Comparison of ENCODE assay signal across 16 cellular contexts in genomic region chr17:58416396-58416795, GRCh38. TPM values are rescaled to one million over a fixed set of nuclear protein-coding genes. Genes with fewer than 3 reads are reported as not detected.
DNase-seq lines count a peak whose midpoint lies in the region; ATAC-seq, FAIRE-seq and TF ChIP-seq lines count a peak whose summit lies in the region.
"Had no signal": no experiment of that assay in that cellular context is flagged by ENCODE, and none has a peak within 500 bp of the region (broad histone marks: within the 10 kb centered on the region; RNA-seq: fewer than 3 reads in every experiment).

No MANE protein-coding gene starts in this region.

- no peak overlapping the region for H4K8ac ChIP-seq in H9 (replicated peaks; ENCODE audit: insufficient read length, low read depth, low read length)

- H3K27ac ChIP-seq in H9 (ENCODE audit: insufficient read length, low read depth, low read length) (no peak overlapping the region), hepatocyte (peak overlapping the region; percentile 89), prostate gland (peak overlapping the region; percentile 81 to 84)

- H2AK5ac ChIP-seq in H9 (ENCODE audit: insufficient read length, low read length) = no peak overlapping the region

- no peaks in the 10 kb centered on the region for H3K9me3 ChIP-seq in H9 (ENCODE audit: control insufficient read depth, low read depth, low read length)
- H3K9me3 ChIP-seq in hepatocyte (ENCODE audit: low read depth) = no peaks in the 10 kb centered on the region
- no peaks in the 10 kb centered on the region for H3K9me3 ChIP-seq in prostate gland
- H3K9me3 ChIP-seq: SK-N-SH had no signal

- H3K4me1 ChIP-seq in H9 (ENCODE audit: insufficient read depth, low read length) (no peaks in the 10 kb centered on the region), hepatocyte (ENCODE audit: insufficient read depth) (no peaks in the 10 kb centered on the region), prostate gland (replicated peaks) (no peaks in the 10 kb centered on the region)

- no peak overlapping the region for H2BK5ac ChIP-seq in H9 (ENCODE audit: insufficient read length, low read length)

- H3K4me2 ChIP-seq in H9 (ENCODE audit: insufficient read depth, insufficient read length, low read length) (peak overlapping the region; percentile 65), hepatocyte (peak overlapping the region; percentile 71)

- H3K4ac ChIP-seq in H9 (ENCODE audit: low read depth, low read length) = no peak overlapping the region

- DNase-seq in H9 (no peak), WTC11 (ENCODE audit: low spot score) (no peak), hepatocyte (ENCODE audit: low spot score) (no peak), prostate gland (ENCODE audit: low spot score) (no peak), erythroblast (lab: John Stamatoyannopoulos, UW) (no peak), urothelium cell line (ENCODE audit: low spot score) (no peak)
- no peak for DNase-seq in activated CD4-positive, CD25-positive, alpha-beta regulatory T cell (lab: John Stamatoyannopoulos, UW)
- DNase-seq in activated CD4-positive, alpha-beta memory T cell treated with anti-CD3 and anti-CD28 coated beads for 36 hours = no peak
- DNase-seq: activated CD4-positive, alpha-beta T cell treated with anti-CD3 and anti-CD28 coated beads for 36 hours; CD4-positive, CD25-positive, alpha-beta regulatory T cell; NCI-H774; nucleus accumbens; SK-N-SH; stimulated activated CD4-positive, alpha-beta T cell treated with anti-CD3 and anti-CD28 coated beads, Interleukin-1b, Interleukin-23, amount 100 ng/mL, for 48 hours; stimulated activated naive CD4-positive, alpha-beta T cell treated with Interleukin-2 at 50 U/mL for 16 hours had no signal

- WGBS in H9 (ENCODE audit: extremely low coverage, insufficient read length, low lambda C conversion rate) = no CpG with 5 or more reads among the region's 4 CpGs
- WGBS in hepatocyte (ENCODE audit: low lambda C conversion rate, missing lambda C conversion rate) = 44% methylated on average over 4 of the region's 4 CpGs
- 32% methylated on average over 4 of the region's 4 CpGs for WGBS in prostate gland

- H3K79me1 ChIP-seq in H9 (ENCODE audit: insufficient read depth, low read depth, low read length, poor library complexity, severe bottlenecking) = no peaks in the 10 kb centered on the region

- H3K4me3 ChIP-seq in hepatocyte = peak overlapping the region; percentile 62
- peak overlapping the region; percentile 37 to 40 for H3K4me3 ChIP-seq in prostate gland

- H3K79me2 ChIP-seq in H9 (ENCODE audit: insufficient read depth, low read length) (no peaks in the 10 kb centered on the region), hepatocyte (peaks cover 56% of the 10 kb centered on the region)

- H3K36me3 Mint-ChIP-seq in H9 (ENCODE audit: insufficient read depth in 1 of 3, low read depth in 3 of 3) (no peaks in the 10 kb centered on the region), WTC11 (no peaks in the 10 kb centered on the region)
- no peaks in the 10 kb centered on the region for H3K36me3 Mint-ChIP-seq in activated CD4-positive, alpha-beta memory T cell treated with anti-CD3 and anti-CD28 coated beads for 36 hours
- H3K36me3 Mint-ChIP-seq: CD4-positive, CD25-positive, alpha-beta regulatory T cell had no signal

- ATAC-seq in WTC11 = no peak
- ATAC-seq: activated CD4-positive, alpha-beta T cell treated with anti-CD3 and anti-CD28 coated beads for 36 hours; activated T-helper 17 cell treated with anti-CD3 and anti-CD28 coated beads, Interleukin-2, amount 50 U/mL, for 72 hours had no signal

- no peaks in the 10 kb centered on the region for H4K20me1 ChIP-seq in H9 (ENCODE audit: control insufficient read depth, insufficient read depth, insufficient read length)
- no peaks in the 10 kb centered on the region for H4K20me1 ChIP-seq in hepatocyte (ENCODE audit: insufficient read depth, poor library complexity, severe bottlenecking)

- no peak overlapping the region for H2BK12ac ChIP-seq in H9 (ENCODE audit: insufficient read length, low read depth, low read length)

- H3K23ac ChIP-seq in H9 (ENCODE audit: insufficient read length, low read depth, low read length) = no peak overlapping the region

- H3T11ph ChIP-seq in H9 (ENCODE audit: low read length) = no peak overlapping the region

- CTCF ChIA-PET in WTC11 (lab: Charles Lee) = interaction anchor here (0.7 to 2.8 kb wide), 20 partner anchors 8 to 217 kb away, joined by 3 to 75 read pairs (median 10); partner anchors contain the start of genes HSF5 and SUPT4H1
- CTCF ChIA-PET in activated CD4-positive, alpha-beta memory T cell treated with anti-CD3 and anti-CD28 coated beads for 36 hours (lab: Charles Lee) = interaction anchor here (0.6 to 10.3 kb wide), 7 partner anchors 10 to 112 kb away, joined by 3 to 133 read pairs (median 10); partner anchors contain the start of genes SUPT4H1 and TSPOAP1

- no peak overlapping the region for H2BK20ac ChIP-seq in H9 (ENCODE audit: low read depth, low read length, poor library complexity, severe bottlenecking)

- H3K36me3 ChIP-seq in hepatocyte (replicated peaks; ENCODE audit: insufficient read depth, low read depth) (no peaks in the 10 kb centered on the region), prostate gland (no peaks in the 10 kb centered on the region)

- H3K4me1 Mint-ChIP-seq in H9 (peaks cover 25 to 29% of the 10 kb centered on the region in 2 experiments), WTC11 (peaks cover 26% of the 10 kb centered on the region)
- peaks cover 32% of the 10 kb centered on the region for H3K4me1 Mint-ChIP-seq in activated CD4-positive, alpha-beta memory T cell treated with anti-CD3 and anti-CD28 coated beads for 36 hours (ENCODE audit: low read depth)

- no peak overlapping the region for H2AFZ ChIP-seq in H9 (ENCODE audit: low read length)
- H2AFZ ChIP-seq in hepatocyte = no peak overlapping the region

- H3K23me2 ChIP-seq in H9 (ENCODE audit: insufficient read length, low read depth, low read length, poor library complexity, severe bottlenecking) = peaks cover 4% of the 10 kb centered on the region

- no peak overlapping the region for H2BK120ac ChIP-seq in H9 (ENCODE audit: low read depth, low read length, poor library complexity, severe bottlenecking)

- no peak overlapping the region for H3K56ac ChIP-seq in H9 (ENCODE audit: insufficient read length, low read depth, low read length)

- H3K9ac ChIP-seq in H9 (ENCODE audit: extremely low read depth, insufficient read length, low read length) = no peak overlapping the region
- H3K9ac ChIP-seq: SK-N-SH had no signal

- intact Hi-C loops in prostate gland (cut with DNase I) = loop anchor here (5.0 kb wide), 3 partner anchors 64 to 169 kb away; partner anchors contain the start of gene SUPT4H1
- intact Hi-C loops in activated CD4-positive, alpha-beta memory T cell treated with anti-CD3 and anti-CD28 coated beads for 36 hours (cut with micrococcal nuclease) = loop anchor here (2.0 to 5.0 kb wide), 2 partner anchors 34 to 114 kb away; no protein-coding TSS in a partner anchor

- no peak overlapping the region for H4K5ac ChIP-seq in H9 (ENCODE audit: insufficient read length, low read depth, low read length)

- H3K27me3 Mint-ChIP-seq in H9 (ENCODE audit: low read depth) (peaks cover 10% of the 10 kb centered on the region; the same call in 1 of the 2 replicates), WTC11 (ENCODE audit: low read depth) (peaks cover 6% of the 10 kb centered on the region)
- H3K27me3 Mint-ChIP-seq in activated CD4-positive, alpha-beta memory T cell treated with anti-CD3 and anti-CD28 coated beads for 36 hours = no peaks in the 10 kb centered on the region
- H3K27me3 Mint-ChIP-seq: activated CD4-positive, alpha-beta T cell treated with anti-CD3 and anti-CD28 coated beads for 36 hours; activated T-helper 17 cell treated with anti-CD3 and anti-CD28 coated beads, Interleukin-2, amount 50 U/mL, for 72 hours; CD4-positive, CD25-positive, alpha-beta regulatory T cell had no signal

- H3K14ac ChIP-seq in H9 (ENCODE audit: insufficient read depth, low read length) = no peak overlapping the region

- no peaks in the 10 kb centered on the region for H3K9me2 ChIP-seq in hepatocyte (replicated peaks; ENCODE audit: insufficient read depth)
- H3K9me2 ChIP-seq: SK-N-SH had no signal

- no peak for TF ChIP-seq POLR2A in prostate gland (IDR thresholded peaks at IDR 0.05)
- no peak for TF ChIP-seq POLR2A in erythroblast (IDR thresholded peaks at IDR 0.05; ENCODE audit: low read length)

- POLR2A ChIA-PET in WTC11 (lab: Charles Lee) = interaction anchor here (1.5 to 2.0 kb wide), 4 partner anchors 64 to 99 kb away, joined by 5 to 29 read pairs (median 11); partner anchors contain the start of gene SUPT4H1
- POLR2A ChIA-PET in activated CD4-positive, alpha-beta memory T cell treated with anti-CD3 and anti-CD28 coated beads for 36 hours (lab: Charles Lee) = interaction anchor here (1.0 to 2.2 kb wide), 4 partner anchors 64 to 104 kb away, joined by 3 to 22 read pairs (median 9); partner anchors contain the start of gene SUPT4H1

- H4K91ac ChIP-seq in H9 (ENCODE audit: insufficient read length, low read depth, low read length) = no peak overlapping the region

- H3K27ac Mint-ChIP-seq in H9 (no peak overlapping the region), WTC11 (no peak overlapping the region)
- no peak overlapping the region for H3K27ac Mint-ChIP-seq in activated CD4-positive, alpha-beta memory T cell treated with anti-CD3 and anti-CD28 coated beads for 36 hours

- H3K27me3 ChIP-seq in H9 (ENCODE audit: insufficient read depth, low read length) (no peaks in the 10 kb centered on the region), hepatocyte (no peaks in the 10 kb centered on the region), prostate gland (replicated peaks; ENCODE audit: insufficient read depth) (no peaks in the 10 kb centered on the region)

- H3K9me3 Mint-ChIP-seq in H9 (no peaks in the 10 kb centered on the region), WTC11 (no peaks in the 10 kb centered on the region)
- H3K9me3 Mint-ChIP-seq in activated CD4-positive, alpha-beta memory T cell treated with anti-CD3 and anti-CD28 coated beads for 36 hours = no peaks in the 10 kb centered on the region
- H3K9me3 Mint-ChIP-seq: activated T-helper 17 cell treated with anti-CD3 and anti-CD28 coated beads, Interleukin-2, amount 50 U/mL, for 72 hours; CD4-positive, CD25-positive, alpha-beta regulatory T cell had no signal

- H3K18ac ChIP-seq in H9 (ENCODE audit: insufficient read length, low read depth, low read length) = no peak overlapping the region

- no peak for TF ChIP-seq CTCF in H9 (conservative IDR thresholded peaks at IDR 0.05)
- TF ChIP-seq CTCF in WTC11 (IDR thresholded peaks at IDR 0.05) = no peak
- no peak for TF ChIP-seq CTCF in hepatocyte (IDR thresholded peaks at IDR 0.05; ENCODE audit: poor library complexity)
- TF ChIP-seq CTCF in prostate gland (IDR thresholded peaks at IDR 0.05) = no peak

- no peak overlapping the region for H2BK15ac ChIP-seq in H9 (ENCODE audit: low read depth, low read length)

- FAIRE-seq in urothelium cell line (lab: Jason Lieb, UNC) = no peak

- peak overlapping the region; percentile 56 to 81 for H3K4me3 Mint-ChIP-seq in H9
- peak overlapping the region; percentile 82 for H3K4me3 Mint-ChIP-seq in WTC11
- no peak overlapping the region for H3K4me3 Mint-ChIP-seq in activated CD4-positive, alpha-beta memory T cell treated with anti-CD3 and anti-CD28 coated beads for 36 hours
- H3K4me3 Mint-ChIP-seq: CD4-positive, CD25-positive, alpha-beta regulatory T cell had no signal

RNA-seq across cellular contexts. Expression of gene RNF43, which starts 0.9 kb away (rescaled TPM):
- total RNA-seq in H9 (2021) (0.42 and 0.72 TPM in 2 replicates), WTC11 (2021) (3.2 to 3.6 TPM (median 3.5 TPM) in 3 replicates), hepatocyte (6.5 and 10.1 TPM in 2 replicates), prostate gland (10 to 100 TPM; 29.3 to 31.9 TPM)
- 7.9 and 12.4 TPM in 2 replicates for polyA plus RNA-seq in hepatocyte
- total RNA-seq in activated CD4-positive, alpha-beta memory T cell treated with anti-CD3 and anti-CD28 coated beads for 36 hours = under 1 TPM; 0.39 to 0.93 TPM
- polyA plus RNA-seq: SK-N-SH had no signal
